ENCODE assay signal across 21 cellular contexts in the genomic region with DNA sequence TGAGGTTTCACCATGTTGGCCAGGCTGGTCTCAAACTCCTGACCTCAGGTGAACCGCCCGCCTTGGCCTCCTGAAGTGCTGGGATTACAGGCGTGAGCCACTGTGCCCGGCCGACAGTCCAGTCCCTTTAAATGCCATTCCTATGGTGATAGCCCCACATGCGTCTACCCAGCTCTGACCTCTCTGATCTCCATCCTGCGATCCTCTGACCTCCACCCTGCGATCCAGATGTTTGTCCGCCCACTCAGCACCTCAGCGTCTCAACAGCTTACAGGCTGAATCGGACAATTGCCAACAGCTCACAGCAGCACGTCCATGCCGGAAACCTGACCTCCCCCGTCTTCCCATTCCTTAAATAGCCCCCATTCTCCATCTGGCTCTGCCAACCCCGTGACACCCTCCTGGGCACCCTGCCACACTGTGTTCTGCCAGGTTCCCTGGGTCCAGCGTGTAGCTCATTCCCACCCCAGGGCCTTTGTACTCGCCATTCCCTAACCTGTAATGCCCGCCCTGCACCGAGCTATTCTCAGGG. TPM values are rescaled to one million over a fixed set of nuclear protein-coding genes. Genes with fewer than 3 reads are reported as not detected.
DNase-seq lines count a peak whose midpoint lies in the region; ATAC-seq, FAIRE-seq and TF ChIP-seq lines count a peak whose summit lies in the region.
"Had no signal": no experiment of that assay in that cellular context is flagged by ENCODE, and none has a peak within 500 bp of the region (broad histone marks: within the 10 kb centered on the region; RNA-seq: fewer than 3 reads in every experiment).

No MANE protein-coding gene starts in this region.

- no peak overlapping the region for H3K27ac ChIP-seq in K562 (ENCODE audit: extremely low read depth, low read depth, low read length)
- no peak overlapping the region for H3K27ac ChIP-seq in mesenchymal stem cell (ENCODE audit: low read length, poor library complexity, severe bottlenecking)
- no peak overlapping the region for H3K27ac ChIP-seq in upper lobe of right lung
- H3K27ac ChIP-seq: neutrophil had no signal

- DNase-seq in K562 (ENCODE audit: extremely low read depth in 1 of 4, low spot score in 3 of 4) (no peak), Right ventricle myocardium inferior (ENCODE audit: missing footprints) (peak; percentile 86), mesenchymal stem cell (no peak), upper lobe of right lung (peak; percentile 60), pons (ENCODE audit: low spot score) (no peak), NCI-H146 treated with DMSO at 0.1 percent for 48 hours (lab: John Stamatoyannopoulos, UW; ENCODE audit: unreplicated experiment) (no peak)
- DNase-seq: activated T-cell treated with anti-CD3 and anti-CD28 coated beads, Interleukin-2, amount 50 U/mL, for 72 hours; Calu3; effector CD8-positive, alpha-beta T cell; GDM1; HFFc6; KG1; kidney glomerular epithelial cell; NCI-H748 treated with DMSO at 0.1 percent for 48 hours; stimulated activated CD4-positive, alpha-beta T cell treated with anti-CD3 and anti-CD28 coated beads, Interleukin-4, amount 100 ng/mL, for 1 hour; T-helper 9 cell had no signal

- peak overlapping the region; percentile 20 for H4K8ac ChIP-seq in mesenchymal stem cell (ENCODE audit: low read length)

- in situ Hi-C loops in K562 (cut with MboI) = no loop called here

- TF ChIP-seq CTCF in K562 (IDR thresholded peaks at IDR 0.05 in 2 of 3, conservative IDR thresholded peaks at IDR 0.05 in 1 of 3; ENCODE audit: insufficient read depth in 2 of 3, low read depth in 1 of 3, low read length in 3 of 3) = no peak
- TF ChIP-seq CTCF in upper lobe of right lung (IDR thresholded peaks at IDR 0.05) = no peak

- H2BK12ac ChIP-seq in mesenchymal stem cell (ENCODE audit: low read length in 2 of 2) = peak overlapping the region in 1 of 2 experiments; percentile 3

- H3K14ac ChIP-seq in mesenchymal stem cell (ENCODE audit: low read length in 2 of 2) = no peak overlapping the region

- WGBS in K562 (ENCODE audit: insufficient coverage, low coverage, missing lambda C conversion rate) = 4% methylated on average over 19 of the region's 19 CpGs
- 89% methylated on average over 19 of the region's 19 CpGs for WGBS in mesenchymal stem cell

- no peak overlapping the region for H3K4ac ChIP-seq in mesenchymal stem cell (ENCODE audit: low read depth in 1 of 2, low read length in 2 of 2)

- ATAC-seq in K562 (no peak), Right ventricle myocardium inferior (peak; percentile 62), upper lobe of right lung (no peak), GM21619 (IDR thresholded peaks at IDR 0.05; ENCODE audit: unreplicated experiment) (no peak)
- ATAC-seq: activated T-cell treated with anti-CD3 and anti-CD28 coated beads, Interleukin-2, amount 50 U/mL, for 72 hours; mucosa of descending colon had no signal

- no peak for FAIRE-seq in K562 (lab: Jason Lieb, UNC)
- FAIRE-seq: bronchial epithelial cell had no signal

- H2AFZ ChIP-seq in K562 (ENCODE audit: low read depth, low read length) (no peak overlapping the region), mesenchymal stem cell (ENCODE audit: low read depth, low read length) (no peak overlapping the region)

- POLR2A ChIA-PET in K562 (lab: Yijun Ruan, JAX) = interaction anchor here (0.5 to 0.6 kb wide), 2 partner anchors 25 to 86 kb away, joined by 3 to 4 read pairs; no protein-coding TSS in a partner anchor

- no peaks in the 10 kb centered on the region for H3K9me1 ChIP-seq in K562 (ENCODE audit: control insufficient read depth, insufficient read depth, low read length)

- no peaks in the 10 kb centered on the region for H3K79me2 ChIP-seq in K562 (ENCODE audit: control insufficient read depth, insufficient read depth, low read length)

- CTCF ChIA-PET in K562 (lab: Yijun Ruan, JAX; ENCODE audit: low intra/inter-chr PET ratio) = no interaction called here

- no peak overlapping the region for H2AK5ac ChIP-seq in mesenchymal stem cell (ENCODE audit: low read length, severe bottlenecking)

- TF ChIP-seq RAD21 in K562 (CRISPR knock-in tag; conservative IDR thresholded peaks at IDR 0.05 in 1 of 2, IDR thresholded peaks at IDR 0.05 in 1 of 2) = no peak

- H3K4me3 ChIP-seq in K562 (no peak overlapping the region), mesenchymal stem cell (ENCODE audit: insufficient read depth in 1 of 2, low read depth in 1 of 2, low read length in 2 of 2) (no peak overlapping the region), upper lobe of right lung (no peak overlapping the region)
- H3K4me3 ChIP-seq: mucosa of descending colon had no signal

- H3K27me3 ChIP-seq in K562 (ENCODE audit: control insufficient read depth in 2 of 2, insufficient read depth in 2 of 2, low read length in 2 of 2) = peaks cover 6 to 43% of the 10 kb centered on the region in 2 experiments; a peak in 4 of 5 replicates
- H3K27me3 ChIP-seq in mesenchymal stem cell (ENCODE audit: control insufficient read depth in 1 of 2, insufficient read depth in 1 of 2, low read length in 2 of 2) = peaks cover 0 to 4% of the 10 kb centered on the region in 2 experiments
- H3K27me3 ChIP-seq in upper lobe of right lung = no peaks in the 10 kb centered on the region
- H3K27me3 ChIP-seq: neutrophil had no signal

- no TSS peak for BruUV-seq in K562 (replicated peaks; lab: Mats Ljungman, UMichigan)

- H3K4me1 ChIP-seq in K562 (replicated peaks in 1 of 2; ENCODE audit: control insufficient read depth in 2 of 2, insufficient read depth in 2 of 2, low read length in 2 of 2) = peaks cover 4 to 17% of the 10 kb centered on the region in 2 experiments; a peak in 2 of 5 replicates
- H3K4me1 ChIP-seq in mesenchymal stem cell (ENCODE audit: control insufficient read depth, insufficient read depth, low read depth, low read length) = peaks cover 6% of the 10 kb centered on the region
- peaks cover 4% of the 10 kb centered on the region for H3K4me1 ChIP-seq in upper lobe of right lung

- H3K23ac ChIP-seq in mesenchymal stem cell (ENCODE audit: low read length in 2 of 2) = no peak overlapping the region

- intact Hi-C loops in K562 (cut with micrococcal nuclease) (no loop called here), Right ventricle myocardium inferior (cut with DNase I) (no loop called here), upper lobe of right lung (cut with DNase I) (no loop called here)

- no peak overlapping the region for H2BK120ac ChIP-seq in mesenchymal stem cell (ENCODE audit: low read depth, low read length)

- H2BK5ac ChIP-seq in mesenchymal stem cell (ENCODE audit: low read depth, low read length, poor library complexity, severe bottlenecking) = no peak overlapping the region

- H3K36me3 ChIP-seq in K562 (ENCODE audit: control insufficient read depth, insufficient read depth, low read length) = no peaks in the 10 kb centered on the region
- peaks cover 0 to 3% of the 10 kb centered on the region in 2 experiments for H3K36me3 ChIP-seq in mesenchymal stem cell (ENCODE audit: control insufficient read depth in 1 of 2, insufficient read depth in 2 of 2, low read depth in 1 of 2, low read length in 2 of 2)
- no peaks in the 10 kb centered on the region for H3K36me3 ChIP-seq in upper lobe of right lung
- H3K36me3 ChIP-seq: neutrophil had no signal

- H4K91ac ChIP-seq in mesenchymal stem cell (ENCODE audit: low read length) = no peak overlapping the region

- no peaks in the 10 kb centered on the region for H3K79me1 ChIP-seq in mesenchymal stem cell (replicated peaks; ENCODE audit: low read length, poor library complexity, severe bottlenecking)

- H3K9me3 ChIP-seq in K562 (replicated peaks; ENCODE audit: control insufficient read depth, insufficient read depth, low read depth, low read length) (no peaks in the 10 kb centered on the region), mesenchymal stem cell (ENCODE audit: control insufficient read depth, low read length) (peaks cover 11% of the 10 kb centered on the region), upper lobe of right lung (no peaks in the 10 kb centered on the region)
- H3K9me3 ChIP-seq: mucosa of descending colon, neutrophil had no signal

- H3K18ac ChIP-seq in mesenchymal stem cell (ENCODE audit: low read depth in 1 of 2, low read length in 2 of 2) = no peak overlapping the region

- no peak for TF ChIP-seq POLR2A in K562 (conservative IDR thresholded peaks at IDR 0.05)

- H4K20me1 ChIP-seq in K562 (replicated peaks; ENCODE audit: control insufficient read depth, insufficient read depth, low read length) = no peaks in the 10 kb centered on the region

- no peak overlapping the region for H2BK15ac ChIP-seq in mesenchymal stem cell (ENCODE audit: low read depth, poor library complexity, severe bottlenecking)

- TF ChIP-seq EP300 in K562 (IDR thresholded peaks at IDR 0.05; ENCODE audit: low read length) = no peak

- H3K4me2 ChIP-seq in K562 (ENCODE audit: insufficient read depth, low read length) = no peak overlapping the region
- H3K4me2 ChIP-seq in mesenchymal stem cell (ENCODE audit: low read length, poor library complexity, severe bottlenecking) = no peak overlapping the region

- H3K9ac ChIP-seq in K562 (ENCODE audit: insufficient read depth in 1 of 2, low read depth in 2 of 2, low read length in 2 of 2) = no peak overlapping the region
- H3K9ac ChIP-seq in mesenchymal stem cell (ENCODE audit: low read length) = no peak overlapping the region

TF ChIP-seq in K562, 482 proteins besides CTCF, POLR2A, EP300 and RAD21:
- TF ChIP-seq EGR1 (conservative IDR thresholded peaks at IDR 0.05) (peak; percentile 51; the same call in 1 of the 2 replicates), GTF2A2 (tag; IDR thresholded peaks at IDR 0.05) (no peak)
TF ChIP-seq in K562: peak in this region for 1.

RNA-seq across cellular contexts. Expression of a gene that starts 44.0 kb away (rescaled TPM):
- total RNA-seq in K562 (2011; cell fraction: chromatin; rRNA removed; ENCODE audit: low replicate concordance) = not detected in 2 replicates
- under 0.01 TPM in 2 replicates for total RNA-seq in K562 (2011; cell fraction: nucleolus; rRNA removed)
- under 0.01 TPM in 1 of 2 replicates, not detected in the other for total RNA-seq in K562 (2011; cell fraction: nucleoplasm; rRNA removed)
- total RNA-seq in K562 (2014; rRNA removed) (not detected in 2 replicates), K562 (2014; rRNA removed; fragmentation: Illumina TruSeq; extraction: Trizol) (3,061 and 4,723 TPM in 2 replicates), K562 (2015; rRNA removed; fragmentation: Illumina TruSeq; extraction: Trizol) (352 and 491 TPM in 2 replicates), K562 (2021) (143 and 200 TPM in 2 replicates), Right ventricle myocardium inferior (122 TPM), upper lobe of right lung (172 TPM)
- polyA plus RNA-seq in K562 (2011; rRNA removed) (not detected in 2 replicates), K562 (2014; fragmentation: Illumina TruSeq; extraction: Trizol) (not detected in 2 replicates), K562 (2014; fragmentation: Nextera tagmentation; extraction: Ambion mirVana) (not detected), K562 (2014; rRNA removed) (not detected in 2 replicates)
- polyA plus RNA-seq in K562 (2011; cell fraction: cytosol; rRNA removed) = not detected in 2 replicates
- polyA plus RNA-seq in K562 (2011; cell fraction: nucleus; rRNA removed) = not detected in 2 replicates
- polyA plus RNA-seq in K562 (2012) = not detected in 2 replicates
- polyA minus RNA-seq in K562 (2011; rRNA and poly(A)+ RNA removed) = 1,988 and 3,166 TPM in 2 replicates
- 917 and 3,812 TPM in 2 replicates for polyA minus RNA-seq in K562 (2011; cell fraction: cytosol; rRNA and poly(A)+ RNA removed)
- under 0.01 TPM in 2 replicates for polyA minus RNA-seq in K562 (2011; cell fraction: nucleus; rRNA and poly(A)+ RNA removed)
- polyA plus RNA-seq in mesenchymal stem cell (2013, experiment 1 of 2) = not detected
- polyA plus RNA-seq in mesenchymal stem cell (2013, experiment 2 of 2) = not detected
- total RNA-seq: bronchial epithelial cell, SK-MEL-5 had no signal

Comparison
In these comparisons a context has a peak if more than half of its experiments do, and no peak if none do; other contexts are left out.
1. DNase-seq: peak in Right ventricle myocardium inferior (single experiment) and upper lobe of right lung (single experiment); none in K562 (0 of 4), mesenchymal stem cell (single experiment), pons (single experiment) and NCI-H146 treated with DMSO at 0.1 percent for 48 hours (single experiment).